Comparison of ENCODE assay signal across 8 cellular contexts in the genomic region with DNA sequence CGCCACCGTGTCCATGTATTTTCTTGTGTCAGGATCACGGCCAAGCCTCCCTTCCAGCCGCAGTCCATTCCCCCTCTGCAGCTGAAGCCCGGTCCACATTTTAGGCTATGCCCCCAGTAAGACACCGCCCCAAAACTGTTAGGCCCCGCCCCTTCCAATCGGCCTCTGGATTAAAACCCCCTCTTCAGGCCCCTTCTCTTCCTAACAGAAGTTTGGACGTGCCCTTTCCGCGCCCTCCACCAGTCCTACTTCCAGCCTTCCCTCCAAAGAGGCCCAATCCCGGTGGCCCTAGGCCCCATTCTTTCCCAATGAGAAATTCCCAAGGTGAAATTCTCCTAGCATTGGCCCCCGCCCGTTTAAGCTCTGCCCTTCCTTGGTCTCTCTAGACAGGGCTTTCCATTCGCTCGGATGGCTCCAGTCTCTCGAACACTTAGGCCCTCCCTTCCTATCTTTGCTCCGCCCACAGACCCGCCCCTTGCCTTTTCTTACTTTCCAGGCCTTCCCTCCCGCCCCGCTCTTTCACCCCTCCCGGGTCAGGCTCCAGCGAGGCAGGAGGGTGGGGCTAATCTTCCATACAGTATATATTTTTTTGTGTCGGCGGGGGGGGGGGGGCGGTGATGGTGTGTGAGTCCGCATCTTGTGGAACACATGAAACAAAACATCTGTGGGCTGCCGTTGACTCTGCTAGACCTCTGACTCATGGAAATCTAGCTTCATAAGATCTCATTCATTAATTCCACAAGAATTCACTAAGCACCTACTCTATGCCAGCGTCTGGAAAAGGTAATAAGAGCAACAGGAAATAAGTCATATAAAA.
DNase-seq lines count a peak whose midpoint lies in the region; ATAC-seq lines count a peak whose summit lies in the region.

No MANE protein-coding gene starts in this region.

- no peaks in the 10 kb centered on the region for H3K9me3 ChIP-seq in HUES48 (ENCODE audit: control insufficient read depth, insufficient read depth, low read length)
- no peaks in the 10 kb centered on the region for H3K9me3 ChIP-seq in iPS-18a (ENCODE audit: control insufficient read depth, low read depth, low read length)

- H3K9ac ChIP-seq in HUES48 (ENCODE audit: low read depth, low read length) = 0 out of 2 replicates have a peak overlapping the region, but pooled peaks have one; percentile 3
- H3K9ac ChIP-seq in iPS-18a (ENCODE audit: low read length) = peak overlapping the region; percentile 56

- DNase-seq in AG08395 (ENCODE audit: low spot score) (peak; percentile 89), T-helper 22 cell (ENCODE audit: low read depth) (peak; percentile 77), astrocyte of the hippocampus (ENCODE audit: low read depth, low spot score) (peak; percentile 89), SW480 (ENCODE audit: low spot score) (no peak)
- peak; percentile 72 to 96 for DNase-seq in stimulated activated CD4-positive, alpha-beta T cell treated with anti-CD3 and anti-CD28 coated beads, Interleukin-15, amount 100 ng/mL, for 1 hour (ENCODE audit: low read depth in 1 of 2, low spot score in 1 of 2)

- peak overlapping the region; percentile 88 for H3K27ac ChIP-seq in HUES48 (ENCODE audit: low read depth, low read length)
- peak overlapping the region; percentile 78 for H3K27ac ChIP-seq in iPS-18a (ENCODE audit: low read length)

- H3K4me3 ChIP-seq in HUES48 (ENCODE audit: low read depth, low read length) (peak overlapping the region; percentile 92), iPS-18a (ENCODE audit: low read length) (peak overlapping the region; percentile 77)

- H3K4me1 ChIP-seq in HUES48 (ENCODE audit: control insufficient read depth, insufficient read depth, low read length) (peaks cover 8% of the 10 kb centered on the region), iPS-18a (ENCODE audit: control insufficient read depth, low read depth, low read length) (peaks cover 7% of the 10 kb centered on the region)

- peaks cover 13% of the 10 kb centered on the region for H3K36me3 ChIP-seq in HUES48 (ENCODE audit: control insufficient read depth, insufficient read depth, low read length)
- H3K36me3 ChIP-seq in iPS-18a (ENCODE audit: control insufficient read depth, low read depth, low read length) = peaks cover 8% of the 10 kb centered on the region

- ATAC-seq in HG03521 (IDR thresholded peaks at IDR 0.05; ENCODE audit: unreplicated experiment) = no peak

- peaks cover 25% of the 10 kb centered on the region for H3K27me3 ChIP-seq in HUES48 (ENCODE audit: control insufficient read depth, insufficient read depth, low read length)
- H3K27me3 ChIP-seq in iPS-18a (ENCODE audit: control insufficient read depth, insufficient read depth, low read length) = peaks cover 31% of the 10 kb centered on the region
